In genomic region chr10:74728225-74728624, GRCh38 we compare ENCODE assay signal across 24 cellular contexts.
"Had no signal": no experiment of that assay in that cellular context is flagged by ENCODE, and none has a peak within 500 bp of the region (broad histone marks: within the 10 kb centered on the region; RNA-seq: fewer than 3 reads in every experiment).

No MANE protein-coding gene starts in this region.

- H3K27me3 ChIP-seq: ascending aorta, tibial artery had no signal

- FAIRE-seq: endometrium had no signal

- H3K36me3 Mint-ChIP-seq: immature natural killer cell had no signal

- H3K36me3 ChIP-seq: ascending aorta, tibial artery had no signal

- H3K4me1 ChIP-seq: ascending aorta, tibial artery had no signal

- H3K27me3 Mint-ChIP-seq: activated naive CD4-positive, alpha-beta T cell treated with anti-CD3 and anti-CD28 coated beads, Interleukin-2, amount 10 ng/mL, durations not matched to agents 7 days and 5 days; memory B cell; naive B cell had no signal

- H3K4me3 Mint-ChIP-seq: activated naive CD4-positive, alpha-beta T cell treated with anti-CD3 and anti-CD28 coated beads, Interleukin-2, amount 10 ng/mL, durations not matched to agents 7 days and 5 days; immature natural killer cell; memory B cell; naive B cell; neural crest cell had no signal

- H3K27ac Mint-ChIP-seq: activated naive CD4-positive, alpha-beta T cell treated with anti-CD3 and anti-CD28 coated beads, Interleukin-2, amount 10 ng/mL, durations not matched to agents 7 days and 5 days; immature natural killer cell; memory B cell had no signal

- H3K27ac ChIP-seq: ascending aorta, tibial artery had no signal

- H3K4me3 ChIP-seq: ascending aorta, mucosa of descending colon, tibial artery had no signal

- H3K4me1 Mint-ChIP-seq: activated naive CD4-positive, alpha-beta T cell treated with anti-CD3 and anti-CD28 coated beads, Interleukin-2, amount 10 ng/mL, durations not matched to agents 7 days and 5 days; immature natural killer cell; memory B cell; naive B cell; neural crest cell had no signal

- DNase-seq: activated CD4-positive, alpha-beta T cell treated with anti-CD3 and anti-CD28 coated beads, Interleukin-2, amount 50 U/mL, for 1 hour; activated CD8-positive, alpha-beta memory T cell treated with anti-CD3 and anti-CD28 coated beads for 24 hours; activated CD8-positive, alpha-beta memory T cell treated with anti-CD3 and anti-CD28 coated beads, Interleukin-2, amount 50 U/mL, for 48 hours; activated effector memory CD4-positive, alpha-beta T cell treated with Interleukin-2 at 50 U/mL for 16 hours; activated naive CD4-positive, alpha-beta T cell treated with anti-CD3 and anti-CD28 coated beads, Interleukin-2, amount 10 ng/mL, durations not matched to agents 7 days and 5 days; activated T-cell treated with anti-CD3 and anti-CD28 coated beads, Interleukin-2, amount 50 U/mL, for 48 hours; cerebellar nuclear complex; cortex of kidney; immature natural killer cell; kidney glomerular epithelial cell; left ventricle myocardium superior; mucosa of descending colon; naive B cell; stimulated activated CD4-positive, alpha-beta T cell treated with anti-CD3 and anti-CD28 coated beads, Interleukin-12 subunit alpha, Interleukin-12 subunit beta, amount 100 ng/mL, for 4 hours; stimulated activated CD4-positive, alpha-beta T cell treated with anti-CD3 and anti-CD28 coated beads, Interleukin-1b, Interleukin-23, amount 100 ng/mL, for 48 hours; stimulated activated naive CD8-positive, alpha-beta T cell treated with anti-CD3 and anti-CD28 coated beads, Interleukin-15, Interleukin-2, amounts not matched to agents 100 U/mL and 50 U/mL, for 24 hours; substantia nigra; T1000; tibial artery had no signal

- ATAC-seq: activated CD4-positive, CD25-positive, alpha-beta regulatory T cell treated with anti-CD3 and anti-CD28 coated beads, Interleukin-2, amount 50 U/mL, for 24 hours; left ventricle myocardium superior; mucosa of descending colon; stimulated activated naive CD8-positive, alpha-beta T cell treated with anti-CD3 and anti-CD28 coated beads, Interleukin-15, Interleukin-2, amounts not matched to agents 100 U/mL and 50 U/mL, for 24 hours had no signal
